Comparison of ENCODE assay signal across 14 cellular contexts in the genomic region with DNA sequence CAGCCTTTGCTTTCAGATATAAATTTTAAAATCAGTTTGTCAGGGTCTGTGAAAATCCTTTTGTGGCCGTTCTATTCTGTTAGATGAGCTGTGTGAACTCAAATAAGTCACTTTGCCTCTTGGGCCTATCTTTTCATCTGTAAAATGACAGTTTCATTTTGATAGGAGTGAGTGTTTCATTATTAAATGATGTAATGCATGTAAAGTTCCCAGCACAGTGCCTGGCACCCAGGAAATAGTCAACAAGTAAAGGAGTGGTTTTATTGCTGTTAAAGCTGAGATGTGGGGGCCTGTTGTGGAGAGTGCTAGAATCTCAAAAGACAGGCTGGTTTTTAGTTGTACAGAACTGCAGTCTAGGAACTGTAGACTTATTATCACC.
A peak's percentile ranks its signal among the peaks of the same experiment; 100 is the strongest.
DNase-seq lines count a peak whose midpoint lies in the region; ATAC-seq lines count a peak whose summit lies in the region.
"Had no signal": no experiment of that assay in that cellular context is flagged by ENCODE, and none has a peak within 500 bp of the region (broad histone marks: within the 10 kb centered on the region; RNA-seq: fewer than 3 reads in every experiment).

No MANE protein-coding gene starts in this region.

- peak overlapping the region; percentile 94 for H3K27ac Mint-ChIP-seq in activated CD4-positive, alpha-beta T cell treated with anti-CD3 and anti-CD28 coated beads, Interleukin-2, amount 10 ng/mL, durations not matched to agents 7 days and 5 days
- H3K27ac Mint-ChIP-seq in activated CD4-positive, alpha-beta memory T cell treated with anti-CD3 and anti-CD28 coated beads, Interleukin-2, amount 10 ng/mL, durations not matched to agents 7 days and 5 days, result peak overlapping the region; percentile 84
- H3K27ac Mint-ChIP-seq in natural killer cell treated with Interleukin-12 subunit alpha and Interleukin-12 subunit beta and Interleukin-15 and Interleukin-18, amount 100 ng/mL, for 72 hours, result peak overlapping the region; percentile 64 to 78
- H3K27ac Mint-ChIP-seq: memory B cell had no signal

- ATAC-seq in GM21526 (IDR thresholded peaks at IDR 0.05; ENCODE audit: low FRiP score, unreplicated experiment), result peak; percentile 42
- ATAC-seq in natural killer cell treated with Interleukin-12 subunit alpha and Interleukin-12 subunit beta and Interleukin-15 and Interleukin-18, amount 100 ng/mL, for 72 hours, result peak; percentile 77 to 86
- ATAC-seq: K562, upper lobe of right lung had no signal

- peaks cover 60% of the 10 kb centered on the region for H3K4me1 Mint-ChIP-seq in activated CD4-positive, alpha-beta T cell treated with anti-CD3 and anti-CD28 coated beads, Interleukin-2, amount 10 ng/mL, durations not matched to agents 7 days and 5 days
- H3K4me1 Mint-ChIP-seq in activated CD4-positive, alpha-beta memory T cell treated with anti-CD3 and anti-CD28 coated beads, Interleukin-2, amount 10 ng/mL, durations not matched to agents 7 days and 5 days, result peaks cover 45% of the 10 kb centered on the region
- H3K4me1 Mint-ChIP-seq in natural killer cell treated with Interleukin-12 subunit alpha and Interleukin-12 subunit beta and Interleukin-15 and Interleukin-18, amount 100 ng/mL, for 72 hours (ENCODE audit: low read depth in 2 of 2), result peaks cover 37 to 42% of the 10 kb centered on the region in 2 donors
- H3K4me1 Mint-ChIP-seq: memory B cell had no signal

- peak; percentile 27 for DNase-seq in activated CD4-positive, alpha-beta T cell treated with anti-CD3 and anti-CD28 coated beads, Interleukin-2, amount 10 ng/mL, durations not matched to agents 7 days and 5 days
- DNase-seq in activated CD4-positive, alpha-beta T cell treated with anti-CD3 and anti-CD28 coated beads for 4 hours, result no peak
- peak; percentile 32 for DNase-seq in activated CD4-positive, alpha-beta memory T cell treated with anti-CD3 and anti-CD28 coated beads, Interleukin-2, amount 10 ng/mL, durations not matched to agents 7 days and 5 days
- no peak for DNase-seq in natural killer cell treated with Interleukin-12 subunit alpha and Interleukin-12 subunit beta and Interleukin-15 and Interleukin-18, amount 100 ng/mL, for 72 hours (ENCODE audit: low spot score)
- no peak for DNase-seq in NOMO-1 (lab: John Stamatoyannopoulos, UW; ENCODE audit: unreplicated experiment in 2 of 2)
- DNase-seq in NCI-H2171 treated with DMSO at 0.1 percent for 48 hours (lab: John Stamatoyannopoulos, UW), result no peak
- DNase-seq in activated effector memory CD4-positive, alpha-beta T cell treated with anti-CD3 and anti-CD28 coated beads, Interleukin-2, amount 50 U/mL, for 16 hours, result no peak
- DNase-seq: NCI-H1694 treated with DMSO at 0.1 percent for 48 hours, NCI-H69, occipital lobe, upper lobe of right lung had no signal

- H3K9me3 Mint-ChIP-seq in activated CD4-positive, alpha-beta T cell treated with anti-CD3 and anti-CD28 coated beads, Interleukin-2, amount 10 ng/mL, durations not matched to agents 7 days and 5 days, result peaks cover 19% of the 10 kb centered on the region
- peaks cover 4% of the 10 kb centered on the region for H3K9me3 Mint-ChIP-seq in activated CD4-positive, alpha-beta memory T cell treated with anti-CD3 and anti-CD28 coated beads, Interleukin-2, amount 10 ng/mL, durations not matched to agents 7 days and 5 days
- no peaks in the 10 kb centered on the region for H3K9me3 Mint-ChIP-seq in natural killer cell treated with Interleukin-12 subunit alpha and Interleukin-12 subunit beta and Interleukin-15 and Interleukin-18, amount 100 ng/mL, for 72 hours
- H3K9me3 Mint-ChIP-seq: memory B cell had no signal

- H3K36me3 Mint-ChIP-seq in activated CD4-positive, alpha-beta T cell treated with anti-CD3 and anti-CD28 coated beads, Interleukin-2, amount 10 ng/mL, durations not matched to agents 7 days and 5 days (ENCODE audit: low read depth), result peaks cover 26% of the 10 kb centered on the region
- H3K36me3 Mint-ChIP-seq in activated CD4-positive, alpha-beta memory T cell treated with anti-CD3 and anti-CD28 coated beads, Interleukin-2, amount 10 ng/mL, durations not matched to agents 7 days and 5 days (ENCODE audit: low read depth), result peaks cover 18% of the 10 kb centered on the region
- H3K36me3 Mint-ChIP-seq in natural killer cell treated with Interleukin-12 subunit alpha and Interleukin-12 subunit beta and Interleukin-15 and Interleukin-18, amount 100 ng/mL, for 72 hours, result peaks cover 8% of the 10 kb centered on the region
- H3K36me3 Mint-ChIP-seq: memory B cell had no signal

- no peaks in the 10 kb centered on the region for H3K27me3 Mint-ChIP-seq in activated CD4-positive, alpha-beta T cell treated with anti-CD3 and anti-CD28 coated beads, Interleukin-2, amount 10 ng/mL, durations not matched to agents 7 days and 5 days
- H3K27me3 Mint-ChIP-seq in activated CD4-positive, alpha-beta memory T cell treated with anti-CD3 and anti-CD28 coated beads, Interleukin-2, amount 10 ng/mL, durations not matched to agents 7 days and 5 days, result no peaks in the 10 kb centered on the region
- H3K27me3 Mint-ChIP-seq in natural killer cell treated with Interleukin-12 subunit alpha and Interleukin-12 subunit beta and Interleukin-15 and Interleukin-18, amount 100 ng/mL, for 72 hours, result no peaks in the 10 kb centered on the region
- H3K27me3 Mint-ChIP-seq: memory B cell had no signal

- CTCF ChIA-PET in activated CD4-positive, alpha-beta T cell treated with anti-CD3 and anti-CD28 coated beads, Interleukin-2, amount 10 ng/mL, durations not matched to agents 7 days and 5 days (lab: Charles Lee), result interaction anchor here (1.2 to 2.2 kb wide), 2 partner anchors 12 to 19 kb away, joined by 7 to 11 read pairs; no protein-coding TSS in a partner anchor
- CTCF ChIA-PET in activated CD4-positive, alpha-beta memory T cell treated with anti-CD3 and anti-CD28 coated beads, Interleukin-2, amount 10 ng/mL, durations not matched to agents 7 days and 5 days (lab: Charles Lee), result interaction anchor here (1.2 to 2.1 kb wide), 2 partner anchors 12 to 19 kb away, joined by 3 to 5 read pairs; no protein-coding TSS in a partner anchor

- POLR2A ChIA-PET in activated CD4-positive, alpha-beta T cell treated with anti-CD3 and anti-CD28 coated beads, Interleukin-2, amount 10 ng/mL, durations not matched to agents 7 days and 5 days (lab: Charles Lee), result no interaction called here
- POLR2A ChIA-PET in activated CD4-positive, alpha-beta memory T cell treated with anti-CD3 and anti-CD28 coated beads, Interleukin-2, amount 10 ng/mL, durations not matched to agents 7 days and 5 days (lab: Charles Lee), result interaction anchor here (1.0 to 4.5 kb wide), 8 partner anchors 8 to 58 kb away, joined by 3 to 21 read pairs (median 6); no protein-coding TSS in a partner anchor

- H3K4me3 Mint-ChIP-seq in activated CD4-positive, alpha-beta T cell treated with anti-CD3 and anti-CD28 coated beads, Interleukin-2, amount 10 ng/mL, durations not matched to agents 7 days and 5 days, result peak overlapping the region; percentile 57
- peak overlapping the region; percentile 21 for H3K4me3 Mint-ChIP-seq in activated CD4-positive, alpha-beta memory T cell treated with anti-CD3 and anti-CD28 coated beads, Interleukin-2, amount 10 ng/mL, durations not matched to agents 7 days and 5 days
- H3K4me3 Mint-ChIP-seq in natural killer cell treated with Interleukin-12 subunit alpha and Interleukin-12 subunit beta and Interleukin-15 and Interleukin-18, amount 100 ng/mL, for 72 hours, result peak overlapping the region; percentile 65
- H3K4me3 Mint-ChIP-seq: memory B cell had no signal

Comparison
In these comparisons a context has a peak if more than half of its experiments do, and no peak if none do; other contexts are left out.
1. DNase-seq: peak in activated CD4-positive, alpha-beta T cell treated with anti-CD3 and anti-CD28 coated beads, Interleukin-2, amount 10 ng/mL, durations not matched to agents 7 days and 5 days (single experiment) and activated CD4-positive, alpha-beta memory T cell treated with anti-CD3 and anti-CD28 coated beads, Interleukin-2, amount 10 ng/mL, durations not matched to agents 7 days and 5 days (single experiment); none in activated CD4-positive, alpha-beta T cell treated with anti-CD3 and anti-CD28 coated beads for 4 hours (0 of 2), natural killer cell treated with Interleukin-12 subunit alpha and Interleukin-12 subunit beta and Interleukin-15 and Interleukin-18, amount 100 ng/mL, for 72 hours (single experiment), NOMO-1 (0 of 2), NCI-H2171 treated with DMSO at 0.1 percent for 48 hours (single experiment) and activated effector memory CD4-positive, alpha-beta T cell treated with anti-CD3 and anti-CD28 coated beads, Interleukin-2, amount 50 U/mL, for 16 hours (single experiment).
2. Peak in every context shown above with its lines, with median percentiles within 50 percentile points of each other: H3K27ac Mint-ChIP-seq and H3K4me3 Mint-ChIP-seq.